4 cellular contexts compared by ENCODE assay signal in the genomic region with DNA sequence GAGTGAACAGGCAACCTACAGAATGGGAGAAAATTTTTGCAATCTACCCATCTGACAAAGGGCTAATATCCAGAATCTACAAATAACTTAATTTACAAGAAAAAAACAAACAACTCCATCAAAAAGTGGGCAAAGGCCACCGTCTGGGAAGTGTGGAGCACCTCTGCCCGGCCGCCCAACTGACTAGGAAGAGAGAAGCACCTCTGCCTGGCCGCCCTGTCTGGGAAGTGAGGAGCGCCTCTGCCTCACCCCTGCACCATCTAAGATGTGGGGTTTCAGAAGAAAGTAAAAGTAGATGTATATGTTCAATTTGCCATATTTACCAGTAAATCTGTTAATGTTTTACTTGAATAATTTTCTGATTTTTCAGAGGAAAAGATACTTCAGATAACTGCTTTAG.
"Had no signal": no experiment of that assay in that cellular context is flagged by ENCODE, and none has a peak within 500 bp of the region (broad histone marks: within the 10 kb centered on the region; RNA-seq: fewer than 3 reads in every experiment).

No MANE protein-coding gene starts in this region.

- ATAC-seq: GM23338, HCT116 had no signal

- H2AFZ ChIP-seq: GM23248, GM23338 had no signal

- H3K4me2 ChIP-seq: GM23338 had no signal

- H3K36me3 ChIP-seq: HAP-1 had no signal

- H3K4me3 ChIP-seq: GM23248, GM23338, HAP-1 had no signal

- H3K4me1 ChIP-seq: HAP-1 had no signal

- H3K9me3 ChIP-seq: HAP-1 had no signal

- H3K9ac ChIP-seq: GM23248 had no signal
